In the genomic region with DNA sequence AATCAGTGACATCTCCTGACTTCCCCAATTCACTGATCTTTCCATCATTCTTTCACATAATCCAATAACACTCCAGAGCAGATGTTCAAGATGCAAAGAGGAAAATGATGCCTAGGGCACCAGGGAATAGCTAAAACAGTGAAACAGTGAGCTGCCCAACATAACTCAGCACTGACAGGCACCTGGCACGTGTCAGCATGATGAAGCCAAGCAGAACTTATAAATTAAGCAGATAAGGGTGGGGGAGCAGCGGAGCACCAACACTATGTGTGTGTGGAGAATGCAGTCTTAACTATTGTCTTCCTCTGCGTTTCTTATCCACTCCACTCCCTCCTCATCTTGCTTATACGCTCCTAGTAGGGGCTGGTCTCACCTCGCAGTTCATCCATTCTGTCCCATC, we compare ENCODE assay signal across 25 cellular contexts.
A peak's percentile ranks its signal among the peaks of the same experiment; 100 is the strongest.
DNase-seq lines count a peak whose midpoint lies in the region; FAIRE-seq and TF ChIP-seq lines count a peak whose summit lies in the region.
"Had no signal": no experiment of that assay in that cellular context is flagged by ENCODE, and none has a peak within 500 bp of the region (broad histone marks: within the 10 kb centered on the region; RNA-seq: fewer than 3 reads in every experiment).

No MANE protein-coding gene starts in this region.

- WGBS in H1 (ENCODE audit: extremely low coverage in 1 of 2, insufficient coverage in 1 of 2, insufficient read length in 1 of 2, insufficient replicate concordance in 2 of 2, low coverage in 1 of 2, low lambda C conversion rate in 2 of 2, missing lambda C conversion rate in 1 of 2), 2 experiments: 89% methylated on average over 5 of the region's 5 CpGs; no CpG with 5 or more reads in 1 of the 2 experiments

- no peak for TF ChIP-seq RAD21 in H1 (IDR thresholded peaks at IDR 0.05 in 1 of 2, conservative IDR thresholded peaks at IDR 0.05 in 1 of 2; ENCODE audit: low read depth in 2 of 2, low read length in 2 of 2)

- H3K36me3 ChIP-seq in OCI-LY1 (ENCODE audit: insufficient read depth, low read length) (no peaks in the 10 kb centered on the region), H1 (ENCODE audit: control insufficient read depth in 2 of 4, insufficient read depth in 4 of 4, low read length in 3 of 4) (no peaks in the 10 kb centered on the region), osteoblast (ENCODE audit: insufficient read depth, low read length) (no peaks in the 10 kb centered on the region)
- H3K36me3 ChIP-seq: adrenal gland, lower lobe of right lung had no signal

- H2BK20ac ChIP-seq in H1 (ENCODE audit: low read length): no peak overlapping the region

- no peak overlapping the region for H3K27ac Mint-ChIP-seq in glutamatergic neuron (ENCODE audit: unreplicated experiment)
- H3K27ac Mint-ChIP-seq: progenitor cell of endocrine pancreas; stimulated activated naive CD8-positive, alpha-beta T cell treated with anti-CD3 and anti-CD28 coated beads, Interleukin-15, Interleukin-2, amounts not matched to agents 100 ng/mL and 50 ng/mL, for 24 hours had no signal

- H3K27me3 ChIP-seq in OCI-LY1 (ENCODE audit: insufficient read depth, low read length) (no peaks in the 10 kb centered on the region), H1 (replicated peaks in 1 of 4; ENCODE audit: control insufficient read depth in 3 of 4, extremely low read depth in 1 of 4, insufficient read depth in 3 of 4, low read length in 3 of 4) (no peaks in the 10 kb centered on the region), osteoblast (ENCODE audit: insufficient read depth, low read length) (peaks cover 16% of the 10 kb centered on the region)
- H3K27me3 ChIP-seq: adrenal gland had no signal

- peaks cover 10% of the 10 kb centered on the region for H3K9me3 Mint-ChIP-seq in glutamatergic neuron (ENCODE audit: unreplicated experiment)
- H3K9me3 Mint-ChIP-seq: stimulated activated naive CD8-positive, alpha-beta T cell treated with anti-CD3 and anti-CD28 coated beads, Interleukin-15, Interleukin-2, amounts not matched to agents 100 ng/mL and 50 ng/mL, for 24 hours had no signal

- H3K4me1 ChIP-seq in OCI-LY1 (ENCODE audit: insufficient read depth, low read length, severe bottlenecking) (peaks cover 20% of the 10 kb centered on the region), H1 (replicated peaks in 1 of 4; ENCODE audit: control insufficient read depth in 3 of 4, insufficient read depth in 4 of 4, low read length in 3 of 4) (peaks cover 0 to 4% (median 0%) of the 10 kb centered on the region in 4 experiments; a peak in 3 of 7 replicates), osteoblast (ENCODE audit: insufficient read depth, low read length) (no peaks in the 10 kb centered on the region)
- H3K4me1 ChIP-seq: adrenal gland, lower lobe of right lung had no signal

- H4K91ac ChIP-seq in H1 (replicated peaks; ENCODE audit: insufficient read length, low read length): no peak overlapping the region

- no peak for FAIRE-seq in H1 (lab: Jason Lieb, UNC)

- H3K4me2 ChIP-seq in OCI-LY1 (ENCODE audit: low read length): no peak overlapping the region
- H3K4me2 ChIP-seq in H1 (ENCODE audit: insufficient read depth in 1 of 2, low read depth in 2 of 2, low read length in 2 of 2): no peak overlapping the region
- H3K4me2 ChIP-seq in osteoblast (ENCODE audit: insufficient read depth, low read length): no peak overlapping the region

- no peak overlapping the region for H3K4me3 ChIP-seq in OCI-LY1 (ENCODE audit: low read depth, low read length, poor library complexity, severe bottlenecking)
- no peak overlapping the region for H3K4me3 ChIP-seq in H1 (ENCODE audit: extremely low read depth in 1 of 4, insufficient read depth in 2 of 4, low read depth in 3 of 4, low read length in 4 of 4)
- no peak overlapping the region for H3K4me3 ChIP-seq in osteoblast (ENCODE audit: insufficient read depth, low read length)
- H3K4me3 ChIP-seq: adrenal gland, lower lobe of right lung had no signal

- 0 out of 2 replicates have a peak overlapping the region, but pooled peaks have one; percentile 17 for H2BK12ac ChIP-seq in H1 (ENCODE audit: low read depth, low read length)

- H3K27ac ChIP-seq in OCI-LY1 (ENCODE audit: low read depth, low read length, poor library complexity, severe bottlenecking) (peak overlapping the region; percentile 62), H1 (ENCODE audit: low read depth, low read length) (no peak overlapping the region), osteoblast (ENCODE audit: low read depth, low read length) (no peak overlapping the region)
- H3K27ac ChIP-seq: adrenal gland, lower lobe of right lung had no signal

- no peak for TF ChIP-seq EP300 in H1 (IDR thresholded peaks at IDR 0.05; ENCODE audit: borderline replicate concordance in 1 of 2, low read depth in 2 of 2, low read length in 2 of 2)

- no peak overlapping the region for H3K9ac ChIP-seq in OCI-LY1 (ENCODE audit: low read length)
- no peak overlapping the region for H3K9ac ChIP-seq in H1 (replicated peaks in 1 of 4; ENCODE audit: extremely low read depth in 1 of 4, low read depth in 3 of 4, low read length in 3 of 4)

- H3K9me3 ChIP-seq in OCI-LY1 (ENCODE audit: low read length): no peaks in the 10 kb centered on the region
- no peaks in the 10 kb centered on the region for H3K9me3 ChIP-seq in H1 (ENCODE audit: insufficient read depth in 2 of 2, low read depth in 1 of 2, low read length in 1 of 2)
- H3K9me3 ChIP-seq in osteoblast (ENCODE audit: low read depth, low read length): no peaks in the 10 kb centered on the region
- H3K9me3 ChIP-seq: adrenal gland, lower lobe of right lung had no signal

- no peak for TF ChIP-seq POLR2A in H1 (IDR thresholded peaks at IDR 0.05; ENCODE audit: control extremely low read depth in 1 of 2, low read depth in 2 of 2, low read length in 2 of 2)

- no peak overlapping the region for H2BK120ac ChIP-seq in H1 (replicated peaks; ENCODE audit: low read depth, low read length)

- H4K20me1 ChIP-seq in OCI-LY1 (ENCODE audit: insufficient read depth, low read length) (no peaks in the 10 kb centered on the region), H1 (replicated peaks in 1 of 2; ENCODE audit: control insufficient read depth in 1 of 2, insufficient read depth in 2 of 2, low read length in 2 of 2) (no peaks in the 10 kb centered on the region), osteoblast (ENCODE audit: insufficient read depth, low read length) (peaks cover 4% of the 10 kb centered on the region)

- no peak for TF ChIP-seq CTCF in OCI-LY1 (IDR thresholded peaks at IDR 0.05; ENCODE audit: low read length)
- no peak for TF ChIP-seq CTCF in H1 (IDR thresholded peaks at IDR 0.05; ENCODE audit: control extremely low read depth in 1 of 3, insufficient read depth in 1 of 3, low read depth in 1 of 3, low read length in 3 of 3)
- TF ChIP-seq CTCF in osteoblast (IDR thresholded peaks at IDR 0.05; ENCODE audit: extremely low read depth, low read depth, low read length): no peak
- no peak for TF ChIP-seq CTCF in glutamatergic neuron (IDR thresholded peaks at IDR 0.05; ENCODE audit: partially characterized antibody, unreplicated experiment)

- DNase-seq in NCI-H2171 treated with DMSO at 0.1 percent for 48 hours (lab: John Stamatoyannopoulos, UW) (peak; percentile 19), NCI-H2171 (lab: John Stamatoyannopoulos, UW) (no peak), H1 (ENCODE audit: low read depth in 1 of 2, low spot score in 2 of 2) (no peak), osteoblast (ENCODE audit: insufficient read length, low spot score, missing footprints) (peak; percentile 37), putamen (ENCODE audit: low spot score) (no peak), glutamatergic neuron (no peak), T-helper 1 cell (no peak)
- DNase-seq: activated CD4-positive, alpha-beta T cell treated with anti-CD3 and anti-CD28 coated beads, Interleukin-2, amount 10 ng/mL, durations not matched to agents 7 days and 5 days; activated naive CD4-positive, alpha-beta T cell treated with Interleukin-2 at 50 U/mL for 16 hours; activated T-cell treated with anti-CD3 and anti-CD28 coated beads, Interleukin-2, amount 50 U/mL, for 4 hours; adrenal gland; AML-193; DMS79; GDM1; Kasumi-1; kidney; lower lobe of right lung; NCI-H1092; NCI-H187; RPMI8226 had no signal

- H3K23ac ChIP-seq in H1 (ENCODE audit: insufficient read length): no peak overlapping the region

- no peaks in the 10 kb centered on the region for H3K9me2 ChIP-seq in OCI-LY1 (ENCODE audit: low read depth, low read length)

- H3K79me1 ChIP-seq in H1 (ENCODE audit: low read depth, low read length): no peaks in the 10 kb centered on the region

- no peak overlapping the region for H2AFZ ChIP-seq in OCI-LY1 (ENCODE audit: low read length)
- H2AFZ ChIP-seq in H1 (ENCODE audit: low read length): no peak overlapping the region
- no peak overlapping the region for H2AFZ ChIP-seq in osteoblast (ENCODE audit: low read length)

- H3K79me2 ChIP-seq in OCI-LY1 (ENCODE audit: insufficient read depth, low read length): no peaks in the 10 kb centered on the region
- H3K79me2 ChIP-seq in H1 (ENCODE audit: control insufficient read depth in 1 of 2, insufficient read depth in 2 of 2, low read length in 2 of 2): peaks cover 0 to 10% of the 10 kb centered on the region in 2 experiments; a peak in 2 of 4 replicates
- H3K79me2 ChIP-seq in osteoblast (ENCODE audit: insufficient read depth, low read length): peaks cover 18% of the 10 kb centered on the region

- H4K8ac ChIP-seq in H1 (ENCODE audit: extremely low read depth, insufficient read depth, low read length): no peak overlapping the region

- H3K4me1 Mint-ChIP-seq in glutamatergic neuron (ENCODE audit: low read depth, unreplicated experiment): no peaks in the 10 kb centered on the region

- CTCF ChIA-PET in H1 (lab: Charles Lee; ENCODE audit: partially characterized antibody): interaction anchor here (0.6 to 0.9 kb wide), 3 partner anchors 17 to 179 kb away, joined by 3 to 5 read pairs (median 3); no protein-coding TSS in a partner anchor

- POLR2A ChIA-PET in H1 (lab: Charles Lee; ENCODE audit: partially characterized antibody): no interaction called here

- no peak overlapping the region for H2AK5ac ChIP-seq in H1 (ENCODE audit: low read depth, low read length)

- H3F3A ChIP-seq in OCI-LY1 (ENCODE audit: insufficient read depth, low read length): no peaks in the 10 kb centered on the region

- no peak overlapping the region for H2BK15ac ChIP-seq in H1 (ENCODE audit: low read length)

- no peak overlapping the region for H4K5ac ChIP-seq in H1 (ENCODE audit: insufficient read length, low read depth, low read length)

- H3K23me2 ChIP-seq in H1 (ENCODE audit: low read depth, low read length): no peaks in the 10 kb centered on the region

- no peak overlapping the region for H3K14ac ChIP-seq in H1 (ENCODE audit: insufficient read length)

- no peaks in the 10 kb centered on the region for H3K36me3 Mint-ChIP-seq in glutamatergic neuron (ENCODE audit: unreplicated experiment)

- H3K56ac ChIP-seq in H1 (replicated peaks; ENCODE audit: insufficient read length, low read depth, low read length): no peak overlapping the region

- no peak overlapping the region for H3K18ac ChIP-seq in H1 (ENCODE audit: extremely low read depth, low read length)

- no peak overlapping the region for H3K4me3 Mint-ChIP-seq in glutamatergic neuron (ENCODE audit: unreplicated experiment)
- H3K4me3 Mint-ChIP-seq: activated CD4-positive, alpha-beta T cell treated with anti-CD3 and anti-CD28 coated beads, Interleukin-2, amount 10 ng/mL, durations not matched to agents 7 days and 5 days; activated T-cell treated with anti-CD3 and anti-CD28 coated beads, Interleukin-2, amount 50 U/mL, for 4 hours; brain; neural crest cell; stimulated activated naive CD8-positive, alpha-beta T cell treated with anti-CD3 and anti-CD28 coated beads, Interleukin-15, Interleukin-2, amounts not matched to agents 100 ng/mL and 50 ng/mL, for 24 hours had no signal

- no peaks in the 10 kb centered on the region for H3K27me3 Mint-ChIP-seq in glutamatergic neuron (ENCODE audit: unreplicated experiment)
- H3K27me3 Mint-ChIP-seq: activated CD4-positive, alpha-beta T cell treated with anti-CD3 and anti-CD28 coated beads, Interleukin-2, amount 10 ng/mL, durations not matched to agents 7 days and 5 days; brain; progenitor cell of endocrine pancreas; stimulated activated naive CD8-positive, alpha-beta T cell treated with anti-CD3 and anti-CD28 coated beads, Interleukin-15, Interleukin-2, amounts not matched to agents 100 ng/mL and 50 ng/mL, for 24 hours had no signal

- no peak overlapping the region for H2BK5ac ChIP-seq in H1 (ENCODE audit: low read depth, low read length)

- no peak overlapping the region for H3K4ac ChIP-seq in H1 (replicated peaks; ENCODE audit: insufficient read length, low read depth, low read length)

Comparison
In these comparisons a context has a peak if more than half of its experiments do, and no peak if none do; other contexts are left out.
1. DNase-seq: peak in NCI-H2171 treated with DMSO at 0.1 percent for 48 hours (single experiment) and osteoblast (single experiment); none in NCI-H2171 (single experiment), H1 (0 of 2), putamen (single experiment), glutamatergic neuron (single experiment) and T-helper 1 cell (0 of 5).